Comparison of ENCODE assay signal across 8 cellular contexts in genomic region chr4:3387154-3387942, GRCh38. TPM values are rescaled to one million over a fixed set of nuclear protein-coding genes. Genes with fewer than 3 reads are reported as not detected.
DNase-seq lines count a peak whose midpoint lies in the region; ATAC-seq lines count a peak whose summit lies in the region.

No MANE protein-coding gene starts in this region.

- no peaks in the 10 kb centered on the region for H3K9me3 ChIP-seq in neuronal stem cell (replicated peaks in 1 of 2; ENCODE audit: control insufficient read depth in 2 of 2, insufficient read depth in 1 of 2, low read depth in 1 of 2, low read length in 2 of 2)

- no peak overlapping the region for H3K23ac ChIP-seq in neuronal stem cell (ENCODE audit: low read depth, low read length, poor library complexity)

- H2BK15ac ChIP-seq in neuronal stem cell (ENCODE audit: low read length), result no peak overlapping the region

- H3K18ac ChIP-seq in neuronal stem cell (ENCODE audit: low read length), result peak overlapping the region; percentile 72

- no peak overlapping the region for H2AFZ ChIP-seq in neuronal stem cell (ENCODE audit: low read length)

- H2BK5ac ChIP-seq in neuronal stem cell (ENCODE audit: low read length), result peak overlapping the region; percentile 67

- H3K27me3 ChIP-seq in neuronal stem cell (ENCODE audit: control insufficient read depth in 3 of 3, insufficient read depth in 3 of 3, low read depth in 1 of 3, low read length in 3 of 3), result no peaks in the 10 kb centered on the region

- ATAC-seq in GM18907 (IDR thresholded peaks at IDR 0.05; ENCODE audit: unreplicated experiment) (peak; percentile 59), HG03097 (IDR thresholded peaks at IDR 0.05; ENCODE audit: low FRiP score, unreplicated experiment) (peak; percentile 38)

- no CpG with 5 or more reads among the region's 15 CpGs for WGBS in neuronal stem cell (ENCODE audit: extremely low coverage in 2 of 2, insufficient read length in 2 of 2, insufficient replicate concordance in 1 of 2), 2 donors

- H2AK5ac ChIP-seq in neuronal stem cell (ENCODE audit: low read depth, low read length), result no peak overlapping the region

- no peak overlapping the region for H3K4ac ChIP-seq in neuronal stem cell (ENCODE audit: low read length)

- H3K27me3 Mint-ChIP-seq in activated CD4-positive, alpha-beta T cell treated with anti-CD3 and anti-CD28 coated beads, Interleukin-2, amount 10 ng/mL, durations not matched to agents 24 days and 14 days, result peaks cover 6% of the 10 kb centered on the region

- H3K36me3 ChIP-seq in neuronal stem cell (replicated peaks in 1 of 2; ENCODE audit: control insufficient read depth in 2 of 2, insufficient read depth in 2 of 2, low read length in 2 of 2), result no peaks in the 10 kb centered on the region

- no peak overlapping the region for H2BK120ac ChIP-seq in neuronal stem cell (ENCODE audit: low read depth, low read length)

- H3K27ac Mint-ChIP-seq in activated CD4-positive, alpha-beta T cell treated with anti-CD3 and anti-CD28 coated beads, Interleukin-2, amount 10 ng/mL, durations not matched to agents 24 days and 14 days, result no peak overlapping the region

- H3K4me2 ChIP-seq in neuronal stem cell (ENCODE audit: insufficient read depth, low read length, poor library complexity, severe bottlenecking), result no peak overlapping the region

- intact Hi-C loops in activated CD4-positive, alpha-beta T cell treated with anti-CD3 and anti-CD28 coated beads, Interleukin-2, amount 10 ng/mL, durations not matched to agents 24 days and 14 days (cut with micrococcal nuclease), result no loop called here

- H3K79me1 ChIP-seq in neuronal stem cell (ENCODE audit: low read depth, low read length), result peaks cover 3% of the 10 kb centered on the region

- peaks cover 12% of the 10 kb centered on the region for H3K4me1 Mint-ChIP-seq in activated CD4-positive, alpha-beta T cell treated with anti-CD3 and anti-CD28 coated beads, Interleukin-2, amount 10 ng/mL, durations not matched to agents 24 days and 14 days

- H3K14ac ChIP-seq in neuronal stem cell (ENCODE audit: low read length), result no peak overlapping the region

- H4K91ac ChIP-seq in neuronal stem cell (ENCODE audit: low read depth, low read length, poor library complexity), result no peak overlapping the region

- H3K4me1 ChIP-seq in neuronal stem cell (ENCODE audit: control insufficient read depth in 2 of 2, insufficient read depth in 1 of 2, low read depth in 1 of 2, low read length in 2 of 2), result peaks cover 37 to 42% of the 10 kb centered on the region in 2 donors

- peak overlapping the region; percentile 53 for H3K9ac ChIP-seq in neuronal stem cell (ENCODE audit: low read depth, low read length, poor library complexity)

- H2BK12ac ChIP-seq in neuronal stem cell (ENCODE audit: low read length), result no peak overlapping the region

- no peak overlapping the region for H4K8ac ChIP-seq in neuronal stem cell (ENCODE audit: low read depth, low read length)

- H3K4me3 ChIP-seq in neuronal stem cell (ENCODE audit: low read length in 2 of 2), result no peak overlapping the region

- H3K27ac ChIP-seq in angular gyrus (ENCODE audit: low read depth, low read length) (peak overlapping the region; percentile 67), neuronal stem cell (replicated peaks; ENCODE audit: low read length) (no peak overlapping the region)

- no peaks in the 10 kb centered on the region for H3K9me3 Mint-ChIP-seq in activated CD4-positive, alpha-beta T cell treated with anti-CD3 and anti-CD28 coated beads, Interleukin-2, amount 10 ng/mL, durations not matched to agents 24 days and 14 days

- H3K36me3 Mint-ChIP-seq in activated CD4-positive, alpha-beta T cell treated with anti-CD3 and anti-CD28 coated beads, Interleukin-2, amount 10 ng/mL, durations not matched to agents 24 days and 14 days (ENCODE audit: low read depth), result no peaks in the 10 kb centered on the region

- DNase-seq in neuronal stem cell (ENCODE audit: low spot score) (no peak), NCI-H82 (lab: John Stamatoyannopoulos, UW) (no peak), DMS153 treated with DMSO at 0.1 percent for 48 hours (lab: John Stamatoyannopoulos, UW; ENCODE audit: unreplicated experiment) (no peak), NCI-H1930 (lab: John Stamatoyannopoulos, UW) (no peak)
- DNase-seq in activated CD4-positive, alpha-beta T cell treated with anti-CD3 and anti-CD28 coated beads, Interleukin-2, amount 10 ng/mL, durations not matched to agents 24 days and 14 days, result no peak

- H3K4me3 Mint-ChIP-seq in activated CD4-positive, alpha-beta T cell treated with anti-CD3 and anti-CD28 coated beads, Interleukin-2, amount 10 ng/mL, durations not matched to agents 24 days and 14 days, result no peak overlapping the region

RNA-seq across cellular contexts. Expression of gene HGFAC, which starts 54.4 kb away (rescaled TPM):
- polyA plus RNA-seq in neuronal stem cell (2013, experiment 1 of 2), result 0.59 TPM
- 0.61 TPM for polyA plus RNA-seq in neuronal stem cell (2013, experiment 2 of 2)
- total RNA-seq in activated CD4-positive, alpha-beta T cell treated with anti-CD3 and anti-CD28 coated beads, Interleukin-2, amount 10 ng/mL, durations not matched to agents 24 days and 14 days, result not detected in 2 replicates
